ENCODE assay signal across 16 cellular contexts in the genomic region with DNA sequence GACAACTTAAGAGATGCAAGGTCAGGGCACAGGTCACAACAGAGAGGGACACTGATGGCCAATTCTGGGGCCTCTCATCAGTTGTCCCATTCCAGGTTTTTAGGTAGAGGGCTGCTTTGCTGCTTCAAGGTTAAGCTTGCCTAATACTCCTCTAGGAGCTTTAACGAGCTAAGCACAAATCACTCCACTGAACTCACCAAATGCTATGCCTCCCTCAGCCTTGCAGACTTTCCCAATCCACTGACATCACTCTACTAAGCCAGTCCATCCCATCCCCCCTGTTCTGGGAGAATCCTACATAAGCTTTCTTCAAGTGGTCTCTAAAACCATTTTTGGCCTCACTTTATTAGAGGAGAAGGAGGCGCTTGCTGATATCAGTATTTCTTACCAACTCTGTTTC. TPM values are rescaled to one million over a fixed set of nuclear protein-coding genes. Genes with fewer than 3 reads are reported as not detected.
DNase-seq lines count a peak whose midpoint lies in the region; ATAC-seq and TF ChIP-seq lines count a peak whose summit lies in the region.
"Had no signal": no experiment of that assay in that cellular context is flagged by ENCODE, and none has a peak within 500 bp of the region (broad histone marks: within the 10 kb centered on the region; RNA-seq: fewer than 3 reads in every experiment).

No MANE protein-coding gene starts in this region.

- no peak overlapping the region for H4K91ac ChIP-seq in neuronal stem cell (ENCODE audit: low read depth, low read length, poor library complexity)

- H3K36me3 ChIP-seq in adipocyte (ENCODE audit: control insufficient read depth, insufficient read depth, low read length, severe bottlenecking): no peaks in the 10 kb centered on the region
- no peaks in the 10 kb centered on the region for H3K36me3 ChIP-seq in neuronal stem cell (replicated peaks in 1 of 2; ENCODE audit: control insufficient read depth in 2 of 2, insufficient read depth in 2 of 2, low read length in 2 of 2)
- no peaks in the 10 kb centered on the region for H3K36me3 ChIP-seq in transverse colon
- H3K36me3 ChIP-seq in naive thymus-derived CD4-positive, alpha-beta T cell (ENCODE audit: control insufficient read depth in 2 of 3, insufficient read depth in 3 of 3, low read length in 3 of 3): no peaks in the 10 kb centered on the region
- H3K36me3 ChIP-seq: SJSA1 had no signal

- H3K4me2 ChIP-seq in neuronal stem cell (ENCODE audit: insufficient read depth, low read length, poor library complexity, severe bottlenecking): no peak overlapping the region

- intact Hi-C loops in transverse colon (cut with DNase I; ENCODE audit: low total_unique reads): no loop called here
- intact Hi-C loops in naive thymus-derived CD4-positive, alpha-beta T cell (cut with micrococcal nuclease): no loop called here

- no peak for ATAC-seq in HG02610 (IDR thresholded peaks at IDR 0.05; ENCODE audit: unreplicated experiment)
- ATAC-seq in GM19397 (IDR thresholded peaks at IDR 0.05; ENCODE audit: unreplicated experiment): no peak
- ATAC-seq in naive thymus-derived CD4-positive, alpha-beta T cell: no peak

- in situ Hi-C loops in transverse colon (cut with MboI; ENCODE audit: low pct_ligation_motif_present in 1 of 4, low pct_unique_long_range_greater_than_20kb in 1 of 4, low sequenced_read_pairs in 3 of 4): no loop called here

- no peaks in the 10 kb centered on the region for H3K36me3 Mint-ChIP-seq in naive thymus-derived CD4-positive, alpha-beta T cell

- WGBS in neuronal stem cell (ENCODE audit: extremely low coverage in 2 of 2, insufficient read length in 2 of 2, insufficient replicate concordance in 1 of 2), 2 donors: no CpG with 5 or more reads among the region's 2 CpGs
- 79 to 86% methylated on average over 2 of the region's 2 CpGs for WGBS in transverse colon (ENCODE audit: low coverage in 1 of 2), 2 donors

- H3K27ac Mint-ChIP-seq in naive thymus-derived CD4-positive, alpha-beta T cell: peak overlapping the region in 1 of 9 donors; percentile 53

- TF ChIP-seq EP300 in transverse colon (IDR thresholded peaks at IDR 0.05; ENCODE audit: low read depth): no peak

- H3K9me3 ChIP-seq in adipocyte (ENCODE audit: control insufficient read depth, low read length) (no peaks in the 10 kb centered on the region), neuronal stem cell (replicated peaks in 1 of 2; ENCODE audit: control insufficient read depth in 2 of 2, insufficient read depth in 1 of 2, low read depth in 1 of 2, low read length in 2 of 2) (no peaks in the 10 kb centered on the region), transverse colon (no peaks in the 10 kb centered on the region)
- H3K9me3 ChIP-seq in naive thymus-derived CD4-positive, alpha-beta T cell (ENCODE audit: control insufficient read depth in 2 of 3, low read length in 3 of 3): no peaks in the 10 kb centered on the region
- H3K9me3 ChIP-seq: SJSA1 had no signal

- H2BK12ac ChIP-seq in neuronal stem cell (ENCODE audit: low read length): no peak overlapping the region

- H3K4me3 ChIP-seq in adipocyte (ENCODE audit: low read length) (no peak overlapping the region), fibroblast of villous mesenchyme (ENCODE audit: low read depth, low read length) (no peak overlapping the region), neuronal stem cell (ENCODE audit: low read length in 2 of 2) (no peak overlapping the region), transverse colon (no peak overlapping the region)
- H3K4me3 ChIP-seq in naive thymus-derived CD4-positive, alpha-beta T cell (ENCODE audit: low read length): no peak overlapping the region
- H3K4me3 ChIP-seq: SJSA1 had no signal

- H4K8ac ChIP-seq in neuronal stem cell (ENCODE audit: low read depth, low read length): no peak overlapping the region

- H3K27ac ChIP-seq in neuronal stem cell (replicated peaks; ENCODE audit: low read length) (no peak overlapping the region), transverse colon (no peak overlapping the region)
- no peak overlapping the region for H3K27ac ChIP-seq in naive thymus-derived CD4-positive, alpha-beta T cell (ENCODE audit: low read depth, low read length)
- H3K27ac ChIP-seq: C4-2B, RWPE1, SJSA1 had no signal

- no peak overlapping the region for H2BK15ac ChIP-seq in neuronal stem cell (ENCODE audit: low read length)

- H3K4me1 ChIP-seq in adipocyte (ENCODE audit: control insufficient read depth, insufficient read depth, low read length) (peaks cover 6% of the 10 kb centered on the region), neuronal stem cell (ENCODE audit: control insufficient read depth in 2 of 2, insufficient read depth in 1 of 2, low read depth in 1 of 2, low read length in 2 of 2) (peaks cover 0 to 2% of the 10 kb centered on the region in 2 donors), transverse colon (no peaks in the 10 kb centered on the region)
- H3K4me1 ChIP-seq in naive thymus-derived CD4-positive, alpha-beta T cell (ENCODE audit: control insufficient read depth in 2 of 2, insufficient read depth in 2 of 2, low read length in 2 of 2): no peaks in the 10 kb centered on the region
- H3K4me1 ChIP-seq: SJSA1 had no signal

- POLR2A ChIA-PET in naive thymus-derived CD4-positive, alpha-beta T cell (lab: Charles Lee): no interaction called here

- DNase-seq in EH (ENCODE audit: low read depth): peak; percentile 45
- peak; percentile 27 for DNase-seq in adipocyte (ENCODE audit: low read depth)
- peak; percentile 55 for DNase-seq in fibroblast of villous mesenchyme (ENCODE audit: low read depth)
- DNase-seq in neuronal stem cell (ENCODE audit: low spot score): no peak
- no peak for DNase-seq in transverse colon
- no peak for DNase-seq in naive thymus-derived CD4-positive, alpha-beta T cell
- DNase-seq: GF-D8, H7, NCI-H1417, NCI-H187 treated with DMSO at 0.1 percent for 48 hours, NCI-H69 had no signal

- no peaks in the 10 kb centered on the region for H3K9me3 Mint-ChIP-seq in naive thymus-derived CD4-positive, alpha-beta T cell

- H2BK5ac ChIP-seq in neuronal stem cell (ENCODE audit: low read length): no peak overlapping the region

- no peak overlapping the region for H3K4ac ChIP-seq in neuronal stem cell (ENCODE audit: low read length)

- H2BK120ac ChIP-seq in neuronal stem cell (ENCODE audit: low read depth, low read length): no peak overlapping the region

- no peak overlapping the region for H3K14ac ChIP-seq in neuronal stem cell (ENCODE audit: low read length)

- H3K9ac ChIP-seq in adipocyte (ENCODE audit: low read length): no peak overlapping the region
- H3K9ac ChIP-seq in neuronal stem cell (ENCODE audit: low read depth, low read length, poor library complexity): no peak overlapping the region

- H3K4me3 Mint-ChIP-seq in naive thymus-derived CD4-positive, alpha-beta T cell: no peak overlapping the region

- H2AFZ ChIP-seq in neuronal stem cell (ENCODE audit: low read length): peak overlapping the region; percentile 15

- H3K27me3 ChIP-seq in adipocyte (replicated peaks; ENCODE audit: control insufficient read depth, insufficient read depth, low read length) (no peaks in the 10 kb centered on the region), neuronal stem cell (ENCODE audit: control insufficient read depth in 3 of 3, insufficient read depth in 3 of 3, low read depth in 1 of 3, low read length in 3 of 3) (no peaks in the 10 kb centered on the region), transverse colon (no peaks in the 10 kb centered on the region)
- H3K27me3 ChIP-seq in naive thymus-derived CD4-positive, alpha-beta T cell (ENCODE audit: control insufficient read depth in 2 of 2, insufficient read depth in 2 of 2, low read length in 2 of 2): no peaks in the 10 kb centered on the region
- H3K27me3 ChIP-seq: SJSA1 had no signal

- H3K4me1 Mint-ChIP-seq in naive thymus-derived CD4-positive, alpha-beta T cell: no peaks in the 10 kb centered on the region

- CTCF ChIA-PET in naive thymus-derived CD4-positive, alpha-beta T cell (lab: Charles Lee): interaction anchor here (1.8 kb wide), 1 partner anchor 25 kb away, joined by 6 read pairs; a partner anchor contains a TSS

- no peak overlapping the region for H3K18ac ChIP-seq in neuronal stem cell (ENCODE audit: low read length)

- no peak for TF ChIP-seq CTCF in fibroblast of villous mesenchyme (IDR thresholded peaks at IDR 0.05; ENCODE audit: insufficient read depth, low read depth, low read length)
- no peak for TF ChIP-seq CTCF in transverse colon (IDR thresholded peaks at IDR 0.05)

- H2AK5ac ChIP-seq in neuronal stem cell (ENCODE audit: low read depth, low read length): no peak overlapping the region

- H3K79me1 ChIP-seq in neuronal stem cell (ENCODE audit: low read depth, low read length): no peaks in the 10 kb centered on the region

- TF ChIP-seq POLR2A in transverse colon (IDR thresholded peaks at IDR 0.05): no peak

- H3K23ac ChIP-seq in neuronal stem cell (ENCODE audit: low read depth, low read length, poor library complexity): no peak overlapping the region

- H3K27me3 Mint-ChIP-seq in naive thymus-derived CD4-positive, alpha-beta T cell: peaks cover 0 to 12% (median 0%) of the 10 kb centered on the region in 5 donors

RNA-seq across cellular contexts. Expression of a gene that starts 24.8 kb away (rescaled TPM):
- total RNA-seq in fibroblast of villous mesenchyme (165 and 182 TPM in 2 replicates), transverse colon (100 to 1,000 TPM in 3 of 4 donors, 10 to 100 TPM in 1; 89.0 to 523 (median 372) TPM)
- polyA plus RNA-seq in neuronal stem cell (2013, experiment 1 of 2): 71.6 TPM
- 71.0 TPM for polyA plus RNA-seq in neuronal stem cell (2013, experiment 2 of 2)
- 100 to 1,000 TPM; 139 to 221 (median 202) TPM for total RNA-seq in naive thymus-derived CD4-positive, alpha-beta T cell
- 10 to 100 TPM; 60.3 to 75.1 TPM for polyA plus RNA-seq in naive thymus-derived CD4-positive, alpha-beta T cell

RNA-seq across cellular contexts. Expression of a gene that starts 55.6 kb away (rescaled TPM):
- total RNA-seq in fibroblast of villous mesenchyme (56.7 and 64.3 TPM in 2 replicates), transverse colon (100 to 1,000 TPM in 1 of 4 donors, 10 to 100 TPM in 3; 50.0 to 119 (median 56.6) TPM)
- polyA plus RNA-seq in neuronal stem cell (2013, experiment 1 of 2): 24.2 TPM
- polyA plus RNA-seq in neuronal stem cell (2013, experiment 2 of 2): 25.8 TPM
- 10 to 100 TPM; 44.2 to 83.8 (median 79.2) TPM for total RNA-seq in naive thymus-derived CD4-positive, alpha-beta T cell
- 10 to 100 TPM in 1 of 2 donors, 1 to 10 TPM in 1; 7.4 to 11.9 TPM for polyA plus RNA-seq in naive thymus-derived CD4-positive, alpha-beta T cell

Comparison
In these comparisons a context has a peak if more than half of its experiments do, and no peak if none do; other contexts are left out.
1. DNase-seq: peak in EH (single experiment), adipocyte (single experiment) and fibroblast of villous mesenchyme (single experiment); none in neuronal stem cell (single experiment), transverse colon (single experiment) and naive thymus-derived CD4-positive, alpha-beta T cell (0 of 9).